8 cellular contexts compared by ENCODE assay signal in genomic region chr14:39368261-39368959, GRCh38.
A peak's percentile ranks its signal among the peaks of the same experiment; 100 is the strongest.
DNase-seq lines count a peak whose midpoint lies in the region; ATAC-seq and TF ChIP-seq lines count a peak whose summit lies in the region.

No MANE protein-coding gene starts in this region.

- H3K27ac Mint-ChIP-seq in MCF 10A (ENCODE audit: low read depth, unreplicated experiment): no peak overlapping the region

- POLR2A ChIA-PET in MCF 10A (lab: Yijun Ruan, JAX): interaction anchor here (0.6 to 1.4 kb wide), 5 partner anchors 64 to 261 kb away, joined by 3 to 7 read pairs (median 3); partner anchors contain the start of genes FBXO33, PNN and TRAPPC6B

- H3K9me3 Mint-ChIP-seq in MCF 10A (ENCODE audit: unreplicated experiment): no peaks in the 10 kb centered on the region

- H3K4me3 Mint-ChIP-seq in MCF 10A (ENCODE audit: unreplicated experiment): no peak overlapping the region

- intact Hi-C loops in MCF 10A (cut with micrococcal nuclease): loop anchor here (1.0 to 5.0 kb wide), 4 partner anchors 136 to 261 kb away; partner anchors contain the start of genes GEMIN2, MIA2 and TRAPPC6B

- H3K27me3 Mint-ChIP-seq in MCF 10A (ENCODE audit: insufficient read depth, unreplicated experiment): no peaks in the 10 kb centered on the region

- peak; percentile 45 for DNase-seq in DMS79 (lab: John Stamatoyannopoulos, UW)
- peak; percentile 35 for DNase-seq in HPDE6-E6E7 (ENCODE audit: extremely low spot score)
- DNase-seq in NCI-H774 (lab: John Stamatoyannopoulos, UW): peak; percentile 35
- DNase-seq in MCF 10A (ENCODE audit: unreplicated experiment): peak; percentile 78
- DNase-seq in inferior parietal cortex (ENCODE audit: extremely low spot score): peak; percentile 72
- peak; percentile 2 for DNase-seq in stimulated activated CD8-positive, alpha-beta memory T cell treated with anti-CD3 and anti-CD28 coated beads, Interleukin-12 subunit alpha, Interleukin-12 subunit beta, amount 100 ng/mL, for 1 hour (ENCODE audit: low read depth)
- DNase-seq in activated CD8-positive, alpha-beta memory T cell treated with anti-CD3 and anti-CD28 coated beads, Interleukin-2, amount 50 U/mL, for 48 hours: no peak

- H3K4me1 Mint-ChIP-seq in MCF 10A (ENCODE audit: insufficient read depth, unreplicated experiment): peaks cover 6% of the 10 kb centered on the region

- peak; percentile 42 for TF ChIP-seq CTCF in MCF 10A (IDR thresholded peaks at IDR 0.05; ENCODE audit: unreplicated experiment)

- ATAC-seq in HG02970 (IDR thresholded peaks at IDR 0.05; ENCODE audit: low FRiP score, unreplicated experiment): no peak

- BruUV-seq in MCF 10A (replicated peaks; lab: Mats Ljungman, UMichigan): no TSS peak

- CTCF ChIA-PET in MCF 10A (lab: Yijun Ruan, JAX): interaction anchor here (0.5 to 2.3 kb wide), 8 partner anchors 13 to 1221 kb away, joined by 3 to 13 read pairs (median 4); partner anchors contain the start of gene TRAPPC6B

- peaks cover 63% of the 10 kb centered on the region for H3K36me3 Mint-ChIP-seq in MCF 10A (ENCODE audit: insufficient read depth, unreplicated experiment)
